Comparison of ENCODE assay signal across 8 cellular contexts in the genomic region with DNA sequence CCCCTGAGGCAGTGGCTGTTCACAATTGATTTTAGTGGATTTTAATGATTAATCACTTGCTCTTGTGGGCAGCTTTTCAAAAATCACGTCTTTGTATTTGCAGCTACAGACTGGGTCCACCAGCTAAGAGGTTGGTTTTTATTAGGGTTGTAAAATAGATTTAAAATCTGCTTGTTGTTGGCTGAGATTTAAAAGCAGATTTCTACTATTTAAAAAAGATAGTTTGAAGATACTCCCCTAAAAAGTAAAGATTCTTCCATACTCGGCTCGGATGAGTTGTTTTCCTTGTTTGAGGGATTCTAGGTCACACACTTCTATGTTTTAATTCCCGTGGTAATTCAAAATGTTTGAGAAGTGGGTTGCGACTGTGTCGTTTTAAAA. TPM values are rescaled to one million over a fixed set of nuclear protein-coding genes. Genes with fewer than 3 reads are reported as not detected.
A peak's percentile ranks its signal among the peaks of the same experiment; 100 is the strongest.
DNase-seq lines count a peak whose midpoint lies in the region; ATAC-seq and TF ChIP-seq lines count a peak whose summit lies in the region.

No MANE protein-coding gene starts in this region.

- no peaks in the 10 kb centered on the region for H3K9me3 Mint-ChIP-seq in activated CD8-positive, alpha-beta memory T cell treated with anti-CD3 and anti-CD28 coated beads, Interleukin-2, amount 10 ng/mL, durations not matched to agents 7 days and 5 days (ENCODE audit: low read depth)

- H3K27ac Mint-ChIP-seq in activated CD8-positive, alpha-beta memory T cell treated with anti-CD3 and anti-CD28 coated beads, Interleukin-2, amount 10 ng/mL, durations not matched to agents 7 days and 5 days: peak overlapping the region; percentile 89

- no peaks in the 10 kb centered on the region for H3K36me3 ChIP-seq in right lobe of liver
- H3K36me3 ChIP-seq in thyroid gland: no peaks in the 10 kb centered on the region

- peak overlapping the region; percentile 83 for H3K4me3 Mint-ChIP-seq in activated CD8-positive, alpha-beta memory T cell treated with anti-CD3 and anti-CD28 coated beads, Interleukin-2, amount 10 ng/mL, durations not matched to agents 7 days and 5 days

- TF ChIP-seq CTCF in astrocyte of the cerebellum (IDR thresholded peaks at IDR 0.05; ENCODE audit: low read depth, low read length, missing control alignments) (no peak), right lobe of liver (IDR thresholded peaks at IDR 0.05) (no peak), thyroid gland (IDR thresholded peaks at IDR 0.05) (no peak)

- H3K9me3 ChIP-seq in right lobe of liver (no peaks in the 10 kb centered on the region), thyroid gland (no peaks in the 10 kb centered on the region)

- H3K4me1 ChIP-seq in right lobe of liver: peaks cover 0 to 23% (median 0%) of the 10 kb centered on the region in 4 donors
- peaks cover 27 to 30% of the 10 kb centered on the region in 2 donors for H3K4me1 ChIP-seq in thyroid gland

- H3K36me3 Mint-ChIP-seq in activated CD8-positive, alpha-beta memory T cell treated with anti-CD3 and anti-CD28 coated beads, Interleukin-2, amount 10 ng/mL, durations not matched to agents 7 days and 5 days: no peaks in the 10 kb centered on the region

- 7% methylated on average over 6 of the region's 6 CpGs for WGBS in right lobe of liver (ENCODE audit: insufficient coverage, low coverage, low lambda C conversion rate, missing lambda C conversion rate)
- 29% methylated on average over 6 of the region's 6 CpGs for WGBS in thyroid gland, 2 donors

- DNase-seq in activated CD8-positive, alpha-beta memory T cell treated with anti-CD3 and anti-CD28 coated beads, Interleukin-2, amount 10 ng/mL, durations not matched to agents 7 days and 5 days: no peak
- no peak for DNase-seq in activated CD8-positive, alpha-beta memory T cell treated with anti-CD3 and anti-CD28 coated beads, Interleukin-2, amount 50 U/mL, for 48 hours
- DNase-seq in astrocyte of the cerebellum (ENCODE audit: low read depth): no peak
- no peak for DNase-seq in right lobe of liver
- no peak for DNase-seq in thyroid gland
- no peak for DNase-seq in AML-193 (lab: John Stamatoyannopoulos, UW)
- DNase-seq in COLO829 (ENCODE audit: low spot score): no peak
- DNase-seq in activated gamma-delta T cell treated with Interleukin-2 at 50 U/mL for 16 hours: no peak

- no peak for ATAC-seq in activated CD8-positive, alpha-beta memory T cell treated with anti-CD3 and anti-CD28 coated beads, Interleukin-2, amount 10 ng/mL, durations not matched to agents 7 days and 5 days
- no peak for ATAC-seq in right lobe of liver

- H3K4me3 ChIP-seq in astrocyte of the cerebellum (ENCODE audit: low read depth, low read length): peak overlapping the region; percentile 91
- peak overlapping the region; percentile 92 to 98 (median 95) for H3K4me3 ChIP-seq in right lobe of liver
- peak overlapping the region; percentile 73 to 100 (median 77) for H3K4me3 ChIP-seq in thyroid gland (replicated peaks in 1 of 3)

- intact Hi-C loops in right lobe of liver (cut with DNase I): no loop called here
- intact Hi-C loops in thyroid gland (cut with DNase I): loop anchor here (5.0 kb wide), 1 partner anchor 60 kb away; a partner anchor contains a TSS

- no peaks in the 10 kb centered on the region for H3K27me3 Mint-ChIP-seq in activated CD8-positive, alpha-beta memory T cell treated with anti-CD3 and anti-CD28 coated beads, Interleukin-2, amount 10 ng/mL, durations not matched to agents 7 days and 5 days

- no peak for TF ChIP-seq POLR2A in right lobe of liver (IDR thresholded peaks at IDR 0.05)
- no peak for TF ChIP-seq POLR2A in thyroid gland (IDR thresholded peaks at IDR 0.05)

- H3K27ac ChIP-seq in right lobe of liver (peak overlapping the region; percentile 99 to 100 (median 99)), thyroid gland (peak overlapping the region; percentile 99 to 100 (median 100))

- H3K4me1 Mint-ChIP-seq in activated CD8-positive, alpha-beta memory T cell treated with anti-CD3 and anti-CD28 coated beads, Interleukin-2, amount 10 ng/mL, durations not matched to agents 7 days and 5 days: peaks cover 29% of the 10 kb centered on the region

- H3K27me3 ChIP-seq in right lobe of liver (no peaks in the 10 kb centered on the region), thyroid gland (no peaks in the 10 kb centered on the region)

- in situ Hi-C loops in astrocyte of the cerebellum (cut with HindIII; ENCODE audit: low sequenced_read_pairs): no loop called here

- CTCF ChIA-PET in activated CD8-positive, alpha-beta memory T cell treated with anti-CD3 and anti-CD28 coated beads, Interleukin-2, amount 10 ng/mL, durations not matched to agents 7 days and 5 days (lab: Charles Lee): interaction anchor here (0.9 to 2.6 kb wide), 4 partner anchors 61 to 130 kb away, joined by 3 to 8 read pairs (median 5); a partner anchor contains a TSS

RNA-seq across cellular contexts. Expression of a gene that starts 1.7 kb away (rescaled TPM):
- total RNA-seq in activated CD8-positive, alpha-beta memory T cell treated with anti-CD3 and anti-CD28 coated beads, Interleukin-2, amount 10 ng/mL, durations not matched to agents 7 days and 5 days: 10 to 100 TPM; 14.4 to 16.9 TPM
- total RNA-seq in right lobe of liver (10 to 100 TPM; 26.3 to 43.9 (median 32.0) TPM), thyroid gland (100 to 1,000 TPM; 163 to 320 (median 214) TPM)
